In genomic region chr5:21654551-21654950, GRCh38 we compare ENCODE assay signal across 9 cellular contexts.
"Had no signal": no experiment of that assay in that cellular context is flagged by ENCODE, and none has a peak within 500 bp of the region (broad histone marks: within the 10 kb centered on the region; RNA-seq: fewer than 3 reads in every experiment).

No MANE protein-coding gene starts in this region.

- H3K4me2 ChIP-seq: KMS-11 had no signal

- H3K36me3 Mint-ChIP-seq: IgD-negative memory B cell had no signal

- H3K27ac Mint-ChIP-seq: IgD-negative memory B cell had no signal

- H3K27ac ChIP-seq: HL-60, KMS-11 had no signal

- DNase-seq: IMR-90, KBM-7, KG1 had no signal

- ATAC-seq: HepG2, K562 had no signal

- H3K27me3 Mint-ChIP-seq: IgD-negative memory B cell had no signal

- H3K4me3 Mint-ChIP-seq: IgD-negative memory B cell had no signal

- FAIRE-seq: HepG2, HTR-8/SVneo, K562 had no signal

- H3K4me1 Mint-ChIP-seq: IgD-negative memory B cell had no signal

- H3K4me3 ChIP-seq: K562 had no signal
